In the genomic region with DNA sequence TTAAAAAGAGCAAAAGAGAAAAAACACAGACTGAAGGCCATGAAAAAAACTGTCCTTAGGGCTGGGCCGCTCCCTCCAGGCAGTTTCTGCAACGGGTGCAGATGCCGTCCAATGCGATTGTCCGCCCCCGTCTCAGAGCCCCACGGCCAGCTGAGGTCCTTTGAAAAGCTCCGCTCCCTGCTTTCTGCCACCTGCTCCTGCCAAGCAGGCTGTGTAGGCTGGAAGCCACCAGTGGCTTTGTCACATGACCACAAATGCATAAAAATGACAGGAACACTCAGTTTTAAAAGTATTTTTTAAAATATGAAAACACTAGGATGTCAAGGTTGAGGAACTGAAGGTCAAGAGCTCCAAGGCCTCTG, we compare ENCODE assay signal across 9 cellular contexts.
DNase-seq lines count a peak whose midpoint lies in the region; ATAC-seq and TF ChIP-seq lines count a peak whose summit lies in the region.
"Had no signal": no experiment of that assay in that cellular context is flagged by ENCODE, and none has a peak within 500 bp of the region (broad histone marks: within the 10 kb centered on the region; RNA-seq: fewer than 3 reads in every experiment).

No MANE protein-coding gene starts in this region.

- H3K27ac ChIP-seq in ascending aorta (peak overlapping the region; percentile 78 to 79), tibial nerve (peak overlapping the region in 3 of 4 donors; percentile 66 to 96 (median 88)), OCI-LY7 (ENCODE audit: low read depth, low read length, poor library complexity, severe bottlenecking) (no peak overlapping the region)

- 67 to 69% methylated on average over 8 of the region's 8 CpGs for WGBS in tibial nerve, 2 donors

- no peaks in the 10 kb centered on the region for H3K79me2 ChIP-seq in OCI-LY7 (ENCODE audit: insufficient read depth, low read depth, low read length)

- no peaks in the 10 kb centered on the region for H3K27me3 Mint-ChIP-seq in activated CD4-positive, alpha-beta T cell treated with anti-CD3 and anti-CD28 coated beads, Interleukin-2, amount 10 ng/mL, durations not matched to agents 7 days and 5 days
- H3K27me3 Mint-ChIP-seq in memory B cell, result no peaks in the 10 kb centered on the region
- H3K27me3 Mint-ChIP-seq: activated naive CD8-positive, alpha-beta T cell treated with anti-CD3 and anti-CD28 coated beads, Interleukin-2, amount 10 ng/mL, durations not matched to agents 7 days and 5 days had no signal

- no peak for TF ChIP-seq EP300 in tibial nerve (IDR thresholded peaks at IDR 0.05)

- H3K36me3 ChIP-seq in ascending aorta (no peaks in the 10 kb centered on the region), tibial nerve (no peaks in the 10 kb centered on the region), OCI-LY7 (ENCODE audit: insufficient read depth, low read length) (no peaks in the 10 kb centered on the region)

- H3K27me3 ChIP-seq in ascending aorta (no peaks in the 10 kb centered on the region), tibial nerve (no peaks in the 10 kb centered on the region)

- ATAC-seq in memory B cell (ENCODE audit: low read depth), result no peak
- ATAC-seq in HG03460 (IDR thresholded peaks at IDR 0.05; ENCODE audit: unreplicated experiment), result no peak

- no peak overlapping the region for H2AFZ ChIP-seq in OCI-LY7 (ENCODE audit: low read length)

- no peaks in the 10 kb centered on the region for H3K9me2 ChIP-seq in OCI-LY7 (ENCODE audit: insufficient read depth, low read length)

- H3K9me3 Mint-ChIP-seq in activated CD4-positive, alpha-beta T cell treated with anti-CD3 and anti-CD28 coated beads, Interleukin-2, amount 10 ng/mL, durations not matched to agents 7 days and 5 days, result peaks cover 4% of the 10 kb centered on the region
- no peaks in the 10 kb centered on the region for H3K9me3 Mint-ChIP-seq in memory B cell

- peaks cover 36% of the 10 kb centered on the region for H3K4me1 Mint-ChIP-seq in activated CD4-positive, alpha-beta T cell treated with anti-CD3 and anti-CD28 coated beads, Interleukin-2, amount 10 ng/mL, durations not matched to agents 7 days and 5 days
- peaks cover 30% of the 10 kb centered on the region for H3K4me1 Mint-ChIP-seq in memory B cell

- no peaks in the 10 kb centered on the region for H4K20me1 ChIP-seq in OCI-LY7 (ENCODE audit: insufficient read depth, low read length)

- peak overlapping the region; percentile 6 for H3K27ac Mint-ChIP-seq in activated CD4-positive, alpha-beta T cell treated with anti-CD3 and anti-CD28 coated beads, Interleukin-2, amount 10 ng/mL, durations not matched to agents 7 days and 5 days
- H3K27ac Mint-ChIP-seq in memory B cell, result peak overlapping the region; percentile 74
- H3K27ac Mint-ChIP-seq: activated naive CD8-positive, alpha-beta T cell treated with anti-CD3 and anti-CD28 coated beads, Interleukin-2, amount 10 ng/mL, durations not matched to agents 7 days and 5 days had no signal

- CTCF ChIA-PET in activated CD4-positive, alpha-beta T cell treated with anti-CD3 and anti-CD28 coated beads, Interleukin-2, amount 10 ng/mL, durations not matched to agents 7 days and 5 days (lab: Charles Lee), result interaction anchor here (1.1 to 1.7 kb wide), 2 partner anchors 19 to 47 kb away, joined by 3 to 5 read pairs; no protein-coding TSS in a partner anchor
- CTCF ChIA-PET in OCI-LY7 (lab: Charles Lee; ENCODE audit: unreplicated experiment), result no interaction called here

- H3K4me3 ChIP-seq in ascending aorta (peak overlapping the region; percentile 6 to 36), tibial nerve (no peak overlapping the region), OCI-LY7 (ENCODE audit: low read depth, low read length, poor library complexity, severe bottlenecking) (no peak overlapping the region)

- BruUV-seq in OCI-LY7 (replicated peaks; lab: Mats Ljungman, UMichigan), result no TSS peak

- H3K36me3 Mint-ChIP-seq in activated CD4-positive, alpha-beta T cell treated with anti-CD3 and anti-CD28 coated beads, Interleukin-2, amount 10 ng/mL, durations not matched to agents 7 days and 5 days (ENCODE audit: low read depth), result peaks cover 8% of the 10 kb centered on the region
- H3K36me3 Mint-ChIP-seq in memory B cell, result peaks cover 24% of the 10 kb centered on the region

- POLR2A ChIA-PET in activated CD4-positive, alpha-beta T cell treated with anti-CD3 and anti-CD28 coated beads, Interleukin-2, amount 10 ng/mL, durations not matched to agents 7 days and 5 days (lab: Charles Lee), result interaction anchor here (0.5 kb wide), 1 partner anchor 424 kb away, joined by 3 read pairs; no protein-coding TSS in a partner anchor
- POLR2A ChIA-PET in OCI-LY7 (lab: Charles Lee), result no interaction called here

- intact Hi-C loops in ascending aorta (cut with DNase I), result loop anchor here (2.0 to 5.0 kb wide), 4 partner anchors 35 to 127 kb away; partner anchors contain the start of gene TTYH3
- intact Hi-C loops in OCI-LY7 (cut with micrococcal nuclease; ENCODE audit: unreplicated experiment), result no loop called here

- H3K4me2 ChIP-seq in OCI-LY7 (ENCODE audit: low read length), result no peak overlapping the region

- no peak overlapping the region for H3K4me3 Mint-ChIP-seq in activated CD4-positive, alpha-beta T cell treated with anti-CD3 and anti-CD28 coated beads, Interleukin-2, amount 10 ng/mL, durations not matched to agents 7 days and 5 days
- H3K4me3 Mint-ChIP-seq in memory B cell, result no peak overlapping the region
- H3K4me3 Mint-ChIP-seq: activated naive CD8-positive, alpha-beta T cell treated with anti-CD3 and anti-CD28 coated beads, Interleukin-2, amount 10 ng/mL, durations not matched to agents 7 days and 5 days had no signal

- TF ChIP-seq CTCF in ascending aorta (IDR thresholded peaks at IDR 0.05) (no peak), tibial nerve (IDR thresholded peaks at IDR 0.05) (no peak), OCI-LY7 (conservative IDR thresholded peaks at IDR 0.05; ENCODE audit: low read length) (no peak)

- no peak for DNase-seq in activated CD4-positive, alpha-beta T cell treated with anti-CD3 and anti-CD28 coated beads, Interleukin-2, amount 10 ng/mL, durations not matched to agents 7 days and 5 days
- no peak for DNase-seq in activated CD4-positive, alpha-beta T cell treated with anti-CD3 and anti-CD28 coated beads, Interleukin-2, amount 50 U/mL, for 48 hours
- no peak for DNase-seq in ascending aorta (ENCODE audit: low spot score in 2 of 2)
- DNase-seq in memory B cell (ENCODE audit: low spot score in 2 of 2), result no peak
- no peak for DNase-seq in tibial nerve (ENCODE audit: low spot score in 2 of 2)
- DNase-seq in SKM-1 treated with dmso at 0.1 percent for 144 hours (lab: John Stamatoyannopoulos, UW; ENCODE audit: unreplicated experiment), result no peak
- no peak for DNase-seq in OCI-LY7 (ENCODE audit: low spot score)
- DNase-seq: activated naive CD8-positive, alpha-beta T cell treated with anti-CD3 and anti-CD28 coated beads, Interleukin-2, amount 10 ng/mL, durations not matched to agents 7 days and 5 days had no signal

- H3K9me3 ChIP-seq in ascending aorta (no peaks in the 10 kb centered on the region), tibial nerve (no peaks in the 10 kb centered on the region), OCI-LY7 (ENCODE audit: low read length) (no peaks in the 10 kb centered on the region)

- no peak for TF ChIP-seq POLR2A in tibial nerve (IDR thresholded peaks at IDR 0.05)

- peaks cover 29 to 40% of the 10 kb centered on the region in 2 donors for H3K4me1 ChIP-seq in ascending aorta
- H3K4me1 ChIP-seq in tibial nerve, result peaks cover 0 to 69% (median 44%) of the 10 kb centered on the region in 4 donors
- no peaks in the 10 kb centered on the region for H3K4me1 ChIP-seq in OCI-LY7 (ENCODE audit: insufficient read depth, low read length, poor library complexity, severe bottlenecking)

Comparison
In these comparisons a context has a peak if more than half of its experiments do, and no peak if none do; other contexts are left out.
1. H3K4me3 ChIP-seq: peak in ascending aorta (2 of 2); none in tibial nerve (0 of 4) and OCI-LY7 (single experiment).